In genomic region chr1:92486251-92487077, GRCh38 we compare ENCODE assay signal across 8 cellular contexts. TPM values are rescaled to one million over a fixed set of nuclear protein-coding genes. Genes with fewer than 3 reads are reported as not detected.
A peak's percentile ranks its signal among the peaks of the same experiment; 100 is the strongest.
DNase-seq lines count a peak whose midpoint lies in the region; ATAC-seq and TF ChIP-seq lines count a peak whose summit lies in the region.

Gene GFI1, minus strand, starts transcription at chr1:92486925. Its CDS starts 3,438 bp downstream, at chr1:92483487.

- no peak for TF ChIP-seq CTCF in brain (conservative IDR thresholded peaks at IDR 0.05)
- TF ChIP-seq CTCF in lower leg skin (IDR thresholded peaks at IDR 0.05), result no peak

- intact Hi-C loops in lower leg skin (cut with DNase I; ENCODE audit: low total_unique reads), result no loop called here

- H3K9me3 Mint-ChIP-seq in T-helper 1 cell treated with Interleukin-12 subunit alpha and Interleukin-12 subunit beta and Interleukin-4 antibody, amounts not matched to agents 30 μg/mL and 1 μg/mL, for 36 hours, result no peaks in the 10 kb centered on the region
- no peaks in the 10 kb centered on the region for H3K9me3 Mint-ChIP-seq in brain

- peaks cover 19% of the 10 kb centered on the region for H3K36me3 Mint-ChIP-seq in T-helper 1 cell treated with Interleukin-12 subunit alpha and Interleukin-12 subunit beta and Interleukin-4 antibody, amounts not matched to agents 30 μg/mL and 1 μg/mL, for 36 hours (ENCODE audit: low read depth)
- H3K36me3 Mint-ChIP-seq in brain, result no peaks in the 10 kb centered on the region

- peak; percentile 38 for DNase-seq in AG08396 (ENCODE audit: low spot score)
- DNase-seq in lower leg skin (ENCODE audit: low spot score in 2 of 2), result no peak
- peak; percentile 24 to 45 for DNase-seq in stimulated activated CD8-positive, alpha-beta memory T cell treated with anti-CD3 and anti-CD28 coated beads, Interleukin-4, amount 100 ng/mL, for 1 hour (ENCODE audit: low read depth in 2 of 2, low spot score in 1 of 2)
- no peak for DNase-seq in HT-29 (ENCODE audit: low spot score)

- H3K4me1 Mint-ChIP-seq in T-helper 1 cell treated with Interleukin-12 subunit alpha and Interleukin-12 subunit beta and Interleukin-4 antibody, amounts not matched to agents 30 μg/mL and 1 μg/mL, for 36 hours (ENCODE audit: low read depth), result peaks cover 19% of the 10 kb centered on the region
- peaks cover 43% of the 10 kb centered on the region for H3K4me1 Mint-ChIP-seq in brain

- WGBS in lower leg skin, 2 donors, result 1 to 2% methylated on average over 53 to 77 of the region's 77 CpGs

- TF ChIP-seq POLR2A in lower leg skin (IDR thresholded peaks at IDR 0.05), result no peak

- no peaks in the 10 kb centered on the region for H3K27me3 Mint-ChIP-seq in T-helper 1 cell treated with Interleukin-12 subunit alpha and Interleukin-12 subunit beta and Interleukin-4 antibody, amounts not matched to agents 30 μg/mL and 1 μg/mL, for 36 hours (ENCODE audit: low read depth)
- H3K27me3 Mint-ChIP-seq in brain, result peaks cover 97% of the 10 kb centered on the region

- peak within 1 kb of the TSS; percentile 43 for H3K4me3 ChIP-seq in lower leg skin (ENCODE audit: low read depth, poor library complexity, severe bottlenecking)

- H3K27ac Mint-ChIP-seq in T-helper 1 cell treated with Interleukin-12 subunit alpha and Interleukin-12 subunit beta and Interleukin-4 antibody, amounts not matched to agents 30 μg/mL and 1 μg/mL, for 36 hours, result peak within 1 kb of the TSS; percentile 92
- no peak within 1 kb of the TSS for H3K27ac Mint-ChIP-seq in brain

- ATAC-seq in GM18907 (IDR thresholded peaks at IDR 0.05; ENCODE audit: unreplicated experiment), result peak; percentile 35
- ATAC-seq in HG03196 (IDR thresholded peaks at IDR 0.05; ENCODE audit: unreplicated experiment), result peak; percentile 30

- H3K4me3 Mint-ChIP-seq in T-helper 1 cell treated with Interleukin-12 subunit alpha and Interleukin-12 subunit beta and Interleukin-4 antibody, amounts not matched to agents 30 μg/mL and 1 μg/mL, for 36 hours, result peak within 1 kb of the TSS; percentile 97
- peak within 1 kb of the TSS; percentile 80 to 88 (median 83) for H3K4me3 Mint-ChIP-seq in brain

RNA-seq across cellular contexts. Expression of gene GFI1, which starts in this region (rescaled TPM):
- not detected for polyA plus RNA-seq in brain (ENCODE audit: insufficient read depth, low read depth, low replicate concordance)
- under 1 TPM in 3 of 4 donors, not detected in 1; 0.27 to 0.91 (median 0.36) TPM for total RNA-seq in lower leg skin
- total RNA-seq in HT-29 (2014; rRNA removed; shearing (Covaris generic)), result 0.20 and 0.42 TPM in 2 replicates

Comparison
In these comparisons a context has a peak if more than half of its experiments do, and no peak if none do; other contexts are left out.
1. DNase-seq: peak in AG08396 (single experiment) and stimulated activated CD8-positive, alpha-beta memory T cell treated with anti-CD3 and anti-CD28 coated beads, Interleukin-4, amount 100 ng/mL, for 1 hour (2 of 2); none in lower leg skin (0 of 2) and HT-29 (single experiment).